Comparison of ENCODE assay signal across 13 cellular contexts in the genomic region with DNA sequence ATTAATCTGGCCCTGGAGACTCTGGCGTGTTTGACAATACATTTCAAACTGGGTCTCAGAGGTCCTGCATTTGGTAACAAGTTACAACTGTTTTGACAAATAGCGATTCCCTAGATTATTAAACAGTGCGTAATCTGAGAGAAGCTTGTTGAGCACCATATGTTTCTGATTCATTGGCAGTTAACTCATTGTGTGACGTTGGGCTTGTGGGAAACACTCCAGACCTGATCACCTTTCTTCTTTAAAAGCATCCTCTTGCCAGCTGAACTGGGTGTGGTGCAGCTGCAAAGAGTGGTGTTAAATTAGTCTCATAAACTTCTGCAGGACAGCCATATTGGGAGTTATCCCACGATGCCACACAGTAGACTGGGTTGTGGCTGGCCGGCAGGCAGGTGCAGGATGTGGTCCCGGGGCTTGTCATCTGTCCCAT.
DNase-seq lines count a peak whose midpoint lies in the region; ATAC-seq and TF ChIP-seq lines count a peak whose summit lies in the region.
"Had no signal": no experiment of that assay in that cellular context is flagged by ENCODE, and none has a peak within 500 bp of the region (broad histone marks: within the 10 kb centered on the region; RNA-seq: fewer than 3 reads in every experiment).

No MANE protein-coding gene starts in this region.

- H3K27ac ChIP-seq in OCI-LY7 (ENCODE audit: low read depth, low read length, poor library complexity, severe bottlenecking) (no peak overlapping the region), gastroesophageal sphincter (peak overlapping the region; percentile 20 to 77 (median 67))
- H3K27ac ChIP-seq: left lung had no signal

- H3K27me3 ChIP-seq in gastroesophageal sphincter: no peaks in the 10 kb centered on the region
- H3K27me3 ChIP-seq: left lung had no signal

- peaks cover 5% of the 10 kb centered on the region for H3K27me3 Mint-ChIP-seq in mesothelial cell of epicardium (ENCODE audit: low read depth)
- H3K27me3 Mint-ChIP-seq: CD4-positive, alpha-beta memory T cell had no signal

- H3K4me1 ChIP-seq in OCI-LY7 (ENCODE audit: insufficient read depth, low read length, poor library complexity, severe bottlenecking) (peaks cover 8% of the 10 kb centered on the region), gastroesophageal sphincter (peaks cover 0 to 57% (median 9%) of the 10 kb centered on the region in 3 donors)

- H3K36me3 ChIP-seq in OCI-LY7 (ENCODE audit: insufficient read depth, low read length) (no peaks in the 10 kb centered on the region), gastroesophageal sphincter (no peaks in the 10 kb centered on the region)
- H3K36me3 ChIP-seq: left lung had no signal

- peaks cover 10% of the 10 kb centered on the region for H3K4me1 Mint-ChIP-seq in mesothelial cell of epicardium

- intact Hi-C loops in OCI-LY7 (cut with micrococcal nuclease; ENCODE audit: unreplicated experiment): no loop called here

- H3K79me2 ChIP-seq in OCI-LY7 (ENCODE audit: insufficient read depth, low read depth, low read length): no peaks in the 10 kb centered on the region

- TF ChIP-seq CTCF in OCI-LY7 (conservative IDR thresholded peaks at IDR 0.05; ENCODE audit: low read length) (no peak), gastroesophageal sphincter (IDR thresholded peaks at IDR 0.05) (no peak), mesothelial cell of epicardium (IDR thresholded peaks at IDR 0.05; ENCODE audit: unreplicated experiment) (no peak)

- H3K9me3 ChIP-seq in OCI-LY7 (ENCODE audit: low read length) (no peaks in the 10 kb centered on the region), gastroesophageal sphincter (no peaks in the 10 kb centered on the region)
- H3K9me3 ChIP-seq: left lung had no signal

- H3K27ac Mint-ChIP-seq in mesothelial cell of epicardium: no peak overlapping the region
- H3K27ac Mint-ChIP-seq: H9 had no signal

- no peak for TF ChIP-seq EP300 in gastroesophageal sphincter (IDR thresholded peaks at IDR 0.05)

- H3K4me2 ChIP-seq in OCI-LY7 (ENCODE audit: low read length): no peak overlapping the region

- WGBS in gastroesophageal sphincter (ENCODE audit: low coverage in 1 of 2), 2 donors: 22 to 37% methylated on average over 6 of the region's 7 CpGs

- POLR2A ChIA-PET in OCI-LY7 (lab: Charles Lee): interaction anchor here (1.1 kb wide), 1 partner anchor 11 kb away, joined by 3 read pairs; no protein-coding TSS in a partner anchor

- peak overlapping the region; percentile 17; the same call in 1 of the 2 replicates for H2AFZ ChIP-seq in OCI-LY7 (ENCODE audit: low read length)

- H3K4me3 Mint-ChIP-seq in mesothelial cell of epicardium: no peak overlapping the region
- H3K4me3 Mint-ChIP-seq: CD4-positive, alpha-beta memory T cell; H9 had no signal

- H3K9me3 Mint-ChIP-seq in mesothelial cell of epicardium: no peaks in the 10 kb centered on the region
- H3K9me3 Mint-ChIP-seq: CD4-positive, alpha-beta memory T cell; H9 had no signal

- no TSS peak for BruUV-seq in OCI-LY7 (replicated peaks; lab: Mats Ljungman, UMichigan)

- no peaks in the 10 kb centered on the region for H3K36me3 Mint-ChIP-seq in mesothelial cell of epicardium
- H3K36me3 Mint-ChIP-seq: CD4-positive, alpha-beta memory T cell had no signal

- no peak for ATAC-seq in gastroesophageal sphincter
- no peak for ATAC-seq in GM21576 (IDR thresholded peaks at IDR 0.05; ENCODE audit: unreplicated experiment)
- ATAC-seq: left lung; stimulated activated naive CD8-positive, alpha-beta T cell treated with anti-CD3 and anti-CD28 coated beads, Interleukin-15, Interleukin-2, amounts not matched to agents 100 U/mL and 50 U/mL, for 24 hours had no signal

- CTCF ChIA-PET in OCI-LY7 (lab: Charles Lee; ENCODE audit: unreplicated experiment): no interaction called here

- no peak for TF ChIP-seq POLR2A in gastroesophageal sphincter (IDR thresholded peaks at IDR 0.05)

- H3K4me3 ChIP-seq in OCI-LY7 (ENCODE audit: low read depth, low read length, poor library complexity, severe bottlenecking) (no peak overlapping the region), gastroesophageal sphincter (no peak overlapping the region)
- H3K4me3 ChIP-seq: left lung had no signal

- no peaks in the 10 kb centered on the region for H4K20me1 ChIP-seq in OCI-LY7 (ENCODE audit: insufficient read depth, low read length)

- no peaks in the 10 kb centered on the region for H3K9me2 ChIP-seq in OCI-LY7 (ENCODE audit: insufficient read depth, low read length)

- DNase-seq in A172 (ENCODE audit: low spot score) (peak; percentile 59), HCEC 1CT (peak; percentile 98), OCI-LY7 (ENCODE audit: low spot score) (no peak), NCI-H2227 treated with DMSO at 0.1 percent for 48 hours (lab: John Stamatoyannopoulos, UW) (no peak), H4 (ENCODE audit: low spot score) (no peak), mesothelial cell of epicardium (ENCODE audit: low spot score in 2 of 2, unreplicated experiment in 2 of 2) (no peak)
- DNase-seq: CD4-positive, alpha-beta memory T cell; H9; left lung; NK-92 treated with Interleukin-12 subunit alpha and Interleukin-12 subunit beta, amount 100 ng/mL, for 24 hours; stimulated activated naive CD8-positive, alpha-beta T cell treated with anti-CD3 and anti-CD28 coated beads, Interleukin-15, Interleukin-2, amounts not matched to agents 100 U/mL and 50 U/mL, for 24 hours had no signal

Comparison
In these comparisons a context has a peak if more than half of its experiments do, and no peak if none do; other contexts are left out.
1. DNase-seq: peak in A172 (single experiment) and HCEC 1CT (single experiment); none in OCI-LY7 (single experiment), NCI-H2227 treated with DMSO at 0.1 percent for 48 hours (single experiment), H4 (single experiment) and mesothelial cell of epicardium (0 of 2).